In genomic region chr11:61764606-61765260, GRCh38 we compare ENCODE assay signal across 1 cellular context.
TF ChIP-seq lines count a peak whose summit lies in the region.

No MANE protein-coding gene starts in this region.

TF ChIP-seq in HepG2, 621 proteins besides CTCF, POLR2A, EP300 and RAD21:
- TF ChIP-seq ARID2 (CRISPR knock-in tag; IDR thresholded peaks at IDR 0.05; ENCODE audit: borderline replicate concordance) (no peak), ZBTB33 (CRISPR knock-in tag; IDR thresholded peaks at IDR 0.05) (0 out of 2 replicates have a peak, but pooled peaks have one; percentile 25), ZNF687 (CRISPR knock-in tag; IDR thresholded peaks at IDR 0.05) (peak; percentile 16; the same call in 1 of the 2 replicates), STAG1 (CRISPR knock-in tag; IDR thresholded peaks at IDR 0.05) (0 out of 2 replicates have a peak, but pooled peaks have one; percentile 9), CBX2 (IDR thresholded peaks at IDR 0.05; ENCODE audit: low read depth, low read length) (no peak), CBX2 (CRISPR knock-in tag; IDR thresholded peaks at IDR 0.05; ENCODE audit: low read depth) (no peak), HNRNPL (IDR thresholded peaks at IDR 0.05; ENCODE audit: low read depth, low read length) (0 out of 2 replicates have a peak, but pooled peaks have one; percentile 24)
TF ChIP-seq in HepG2: peak in this region for 4.
